20 cellular contexts compared by ENCODE assay signal in genomic region chr13:22173605-22174004, GRCh38.
DNase-seq lines count a peak whose midpoint lies in the region; ATAC-seq, FAIRE-seq and TF ChIP-seq lines count a peak whose summit lies in the region.
"Had no signal": no experiment of that assay in that cellular context is flagged by ENCODE, and none has a peak within 500 bp of the region (broad histone marks: within the 10 kb centered on the region; RNA-seq: fewer than 3 reads in every experiment).

No MANE protein-coding gene starts in this region.

- DNase-seq in BJ (ENCODE audit: low read depth), result peak; percentile 24
- DNase-seq in HTR-8/SVneo (ENCODE audit: insufficient read length, low spot score), result peak; percentile 3
- DNase-seq in K562 (ENCODE audit: extremely low read depth in 1 of 4, low spot score in 3 of 4), result no peak
- DNase-seq in non-pigmented ciliary epithelial cell (ENCODE audit: low read depth), result peak; percentile 17
- no peak for DNase-seq in NCI-H2107 (lab: John Stamatoyannopoulos, UW)
- DNase-seq in NCI-H1436 treated with DMSO at 0.1 percent for 48 hours (lab: John Stamatoyannopoulos, UW), result no peak
- DNase-seq: activated CD8-positive, alpha-beta memory T cell treated with anti-CD3 and anti-CD28 coated beads, Interleukin-2, amount 50 U/mL, for 48 hours; activated naive CD4-positive, alpha-beta T cell treated with anti-CD3 and anti-CD28 coated beads for 36 hours; DMS79; effector memory CD8-positive, alpha-beta T cell; H9; mammary epithelial cell; NCI-H187; NCI-H774; stimulated activated CD4-positive, alpha-beta T cell treated with anti-CD3 and anti-CD28 coated beads, Interleukin-2, amount 100 ng/mL, for 24 hours; T-helper 2 cell; tibial artery had no signal

- no peak overlapping the region for H3K27ac ChIP-seq in K562 (ENCODE audit: extremely low read depth, low read depth, low read length)
- H3K27ac ChIP-seq: gastroesophageal sphincter, tibial artery had no signal

- intact Hi-C loops in K562 (cut with micrococcal nuclease), result no loop called here

- no peak for TF ChIP-seq POLR2A in K562 (conservative IDR thresholded peaks at IDR 0.05)

- H3K9me3 ChIP-seq in K562 (replicated peaks; ENCODE audit: control insufficient read depth, insufficient read depth, low read depth, low read length), result no peaks in the 10 kb centered on the region
- H3K9me3 ChIP-seq: gastroesophageal sphincter, tibial artery had no signal

- H2AFZ ChIP-seq in K562 (ENCODE audit: low read depth, low read length), result no peak overlapping the region

- FAIRE-seq in HTR-8/SVneo (lab: Jason Lieb, UNC) (no peak), K562 (lab: Jason Lieb, UNC) (no peak)

- in situ Hi-C loops in K562 (cut with MboI), result no loop called here

- 0% methylated on average over 2 of the region's 2 CpGs for WGBS in K562 (ENCODE audit: insufficient coverage, low coverage, missing lambda C conversion rate)

- H3K79me2 ChIP-seq in K562 (ENCODE audit: control insufficient read depth, insufficient read depth, low read length), result no peaks in the 10 kb centered on the region

- no TSS peak for BruUV-seq in K562 (replicated peaks; lab: Mats Ljungman, UMichigan)

- ATAC-seq in K562 (no peak), GM18861 (IDR thresholded peaks at IDR 0.05; ENCODE audit: unreplicated experiment) (no peak), HG03378 (IDR thresholded peaks at IDR 0.05; ENCODE audit: unreplicated experiment) (no peak)
- ATAC-seq: effector memory CD8-positive, alpha-beta T cell; gastroesophageal sphincter had no signal

- TF ChIP-seq RAD21 in K562 (CRISPR knock-in tag; conservative IDR thresholded peaks at IDR 0.05 in 1 of 2, IDR thresholded peaks at IDR 0.05 in 1 of 2), result no peak

- H3K4me3 ChIP-seq in BJ (ENCODE audit: low read depth, low read length) (no peak overlapping the region), K562 (no peak overlapping the region)
- H3K4me3 ChIP-seq: gastroesophageal sphincter, tibial artery had no signal

- POLR2A ChIA-PET in BJ (lab: Charles Lee) (no interaction called here), K562 (lab: Yijun Ruan, JAX) (no interaction called here)

- CTCF ChIA-PET in BJ (lab: Yijun Ruan, JAX), result no interaction called here
- CTCF ChIA-PET in K562 (lab: Yijun Ruan, JAX; ENCODE audit: low intra/inter-chr PET ratio), result no interaction called here

- no peak for TF ChIP-seq CTCF in BJ (IDR thresholded peaks at IDR 0.05; ENCODE audit: insufficient read depth, low read depth, low read length)
- no peak for TF ChIP-seq CTCF in K562 (IDR thresholded peaks at IDR 0.05 in 2 of 3, conservative IDR thresholded peaks at IDR 0.05 in 1 of 3; ENCODE audit: insufficient read depth in 2 of 3, low read depth in 1 of 3, low read length in 3 of 3)

- TF ChIP-seq EP300 in K562 (IDR thresholded peaks at IDR 0.05; ENCODE audit: low read length), result no peak

- no peaks in the 10 kb centered on the region for H3K36me3 ChIP-seq in BJ (ENCODE audit: control insufficient read depth, insufficient read depth, low read length)
- no peaks in the 10 kb centered on the region for H3K36me3 ChIP-seq in K562 (ENCODE audit: control insufficient read depth, insufficient read depth, low read length)
- H3K36me3 ChIP-seq: gastroesophageal sphincter, tibial artery had no signal

- H3K27me3 ChIP-seq in BJ (ENCODE audit: control insufficient read depth, insufficient read depth, low read length), result no peaks in the 10 kb centered on the region
- no peaks in the 10 kb centered on the region for H3K27me3 ChIP-seq in K562 (ENCODE audit: control insufficient read depth in 2 of 2, insufficient read depth in 2 of 2, low read length in 2 of 2)
- H3K27me3 ChIP-seq: gastroesophageal sphincter, tibial artery had no signal

- H3K9me1 ChIP-seq in K562 (ENCODE audit: control insufficient read depth, insufficient read depth, low read length), result no peaks in the 10 kb centered on the region

- no peaks in the 10 kb centered on the region for H4K20me1 ChIP-seq in K562 (replicated peaks; ENCODE audit: control insufficient read depth, insufficient read depth, low read length)

- no peak overlapping the region for H3K4me2 ChIP-seq in K562 (ENCODE audit: insufficient read depth, low read length)

- no peak overlapping the region for H3K9ac ChIP-seq in K562 (ENCODE audit: insufficient read depth in 1 of 2, low read depth in 2 of 2, low read length in 2 of 2)

- no peaks in the 10 kb centered on the region for H3K4me1 ChIP-seq in K562 (replicated peaks in 1 of 2; ENCODE audit: control insufficient read depth in 2 of 2, insufficient read depth in 2 of 2, low read length in 2 of 2)
- H3K4me1 ChIP-seq: gastroesophageal sphincter, tibial artery had no signal

TF ChIP-seq in K562, 482 proteins besides CTCF, POLR2A, EP300 and RAD21:
- no peak for TF ChIP-seq JUND (IDR thresholded peaks at IDR 0.05; ENCODE audit: borderline replicate concordance, low read depth, low read length)
- peak; percentile 34; the same call in 1 of the 3 replicates for TF ChIP-seq JUND (tag; IDR thresholded peaks at IDR 0.05; ENCODE audit: borderline replicate concordance, low read depth, low read length)
- TF ChIP-seq, protein P1, sequence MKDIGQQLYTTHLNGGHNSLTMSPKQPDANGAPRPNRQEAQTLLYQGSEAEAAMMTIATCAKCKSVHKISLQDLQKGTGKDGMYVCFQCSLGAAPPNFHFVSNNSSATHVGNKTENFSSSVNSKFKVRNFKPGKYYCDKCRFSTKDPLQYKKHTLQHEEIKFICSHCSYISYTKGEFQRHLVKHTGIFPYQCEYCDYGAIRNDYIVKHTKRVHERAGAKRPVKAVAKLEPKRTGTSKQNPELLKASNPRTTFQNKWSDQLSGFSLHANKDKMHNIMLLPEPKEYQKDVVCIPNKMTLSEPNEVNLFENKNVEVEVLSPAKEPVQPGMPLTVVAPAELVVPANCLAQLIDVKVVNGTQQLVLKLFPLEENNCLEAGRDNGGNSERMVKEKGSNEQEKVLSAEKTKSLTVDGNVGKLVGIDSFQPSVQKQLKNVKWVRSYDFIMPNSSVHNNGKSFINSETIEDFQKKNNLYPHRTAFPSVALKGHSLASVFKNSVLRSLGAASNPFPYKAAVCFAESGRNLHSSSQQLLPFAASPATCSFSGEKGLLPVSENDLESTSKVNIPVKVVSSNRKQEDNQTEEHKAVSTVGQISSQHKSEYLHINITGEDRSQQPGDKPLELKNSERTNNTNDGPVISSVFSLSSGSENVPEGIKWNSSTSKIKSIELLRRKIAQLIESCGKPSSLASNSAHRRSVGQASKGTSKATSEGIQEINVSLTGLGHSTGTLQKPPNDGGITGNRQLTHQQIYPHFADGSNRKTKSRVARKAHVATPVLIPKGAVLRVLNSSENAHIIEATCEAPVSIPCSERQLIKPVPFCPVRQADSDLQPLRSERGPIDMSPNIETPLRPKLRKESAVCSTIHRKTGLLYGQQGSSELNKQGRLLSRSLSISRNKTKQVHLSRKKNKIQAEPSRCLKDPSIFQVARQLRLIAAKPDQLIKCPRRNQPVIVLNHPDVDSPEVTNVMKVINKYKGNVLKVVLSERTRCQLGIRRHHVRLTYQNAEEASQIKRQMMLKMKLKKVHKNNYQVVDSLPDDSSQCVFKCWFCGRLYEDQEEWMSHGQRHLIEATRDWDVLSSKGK (CRISPR knock-in tag; IDR thresholded peaks at IDR 0.05), result no peak
- TF ChIP-seq, protein P2, sequence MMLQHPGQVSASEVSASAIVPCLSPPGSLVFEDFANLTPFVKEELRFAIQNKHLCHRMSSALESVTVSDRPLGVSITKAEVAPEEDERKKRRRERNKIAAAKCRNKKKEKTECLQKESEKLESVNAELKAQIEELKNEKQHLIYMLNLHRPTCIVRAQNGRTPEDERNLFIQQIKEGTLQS (IDR thresholded peaks at IDR 0.05), result peak; percentile 65
- TF ChIP-seq, protein P2 (CRISPR knock-in tag; conservative IDR thresholded peaks at IDR 0.05), result no peak
- TF ChIP-seq ZNF316 (IDR thresholded peaks at IDR 0.05), result 0 out of 2 replicates have a peak, but pooled peaks have one; percentile 18
- peak; percentile 39 for TF ChIP-seq FOSL1 (tag; conservative IDR thresholded peaks at IDR 0.05)

Comparison
In these comparisons a context has a peak if more than half of its experiments do, and no peak if none do; other contexts are left out.
1. DNase-seq: peak in BJ (single experiment), HTR-8/SVneo (single experiment) and non-pigmented ciliary epithelial cell (single experiment); none in K562 (0 of 4), NCI-H2107 (single experiment) and NCI-H1436 treated with DMSO at 0.1 percent for 48 hours (single experiment).